Comparison of ENCODE assay signal across 9 cellular contexts in genomic region chr12:58176296-58176869, GRCh38.
DNase-seq lines count a peak whose midpoint lies in the region; ATAC-seq and TF ChIP-seq lines count a peak whose summit lies in the region.
"Had no signal": no experiment of that assay in that cellular context is flagged by ENCODE, and none has a peak within 500 bp of the region (broad histone marks: within the 10 kb centered on the region; RNA-seq: fewer than 3 reads in every experiment).

No MANE protein-coding gene starts in this region.

- no peaks in the 10 kb centered on the region for H3K9me3 ChIP-seq in HEK293 (ENCODE audit: control insufficient read depth, insufficient read depth, low read depth, low read length)
- no peaks in the 10 kb centered on the region for H3K9me3 ChIP-seq in testis
- no peaks in the 10 kb centered on the region for H3K9me3 ChIP-seq in CD8-positive, alpha-beta T cell (ENCODE audit: low read length)
- H3K9me3 ChIP-seq: thoracic aorta had no signal

- BruUV-seq in Calu3 (replicated peaks; lab: Mats Ljungman, UMichigan), result no TSS peak

- no peaks in the 10 kb centered on the region for H3K4me1 ChIP-seq in HEK293 (ENCODE audit: control insufficient read depth, insufficient read depth, low read length)
- H3K4me1 ChIP-seq in testis, result peaks cover 14% of the 10 kb centered on the region
- no peaks in the 10 kb centered on the region for H3K4me1 ChIP-seq in CD8-positive, alpha-beta T cell (ENCODE audit: insufficient read depth, low read length)

- intact Hi-C loops in Calu3 (cut with micrococcal nuclease; ENCODE audit: unreplicated experiment) (no loop called here), testis (cut with DNase I; ENCODE audit: low total_unique reads) (no loop called here)
- intact Hi-C loops in CD8-positive, alpha-beta T cell (cut with DNase I, micrococcal nuclease), result no loop called here

- H3K36me3 ChIP-seq in HEK293 (ENCODE audit: control insufficient read depth in 2 of 2, insufficient read depth in 1 of 2, low read length in 2 of 2) (no peaks in the 10 kb centered on the region), testis (ENCODE audit: low read depth, missing control alignments) (no peaks in the 10 kb centered on the region)
- no peaks in the 10 kb centered on the region for H3K36me3 ChIP-seq in CD8-positive, alpha-beta T cell (ENCODE audit: insufficient read depth, low read length)
- H3K36me3 ChIP-seq: thoracic aorta had no signal

- ATAC-seq in GM18511 (IDR thresholded peaks at IDR 0.05; ENCODE audit: unreplicated experiment), result no peak
- no peak for ATAC-seq in CD8-positive, alpha-beta T cell

- TF ChIP-seq POLR2A in testis (IDR thresholded peaks at IDR 0.05), result no peak

- WGBS in testis, 2 donors, result 49 to 81% methylated on average over 7 of the region's 7 CpGs

- H3K4me3 ChIP-seq in HEK293 (ENCODE audit: low read depth, low read length) (no peak overlapping the region), testis (no peak overlapping the region)
- no peak overlapping the region for H3K4me3 ChIP-seq in CD8-positive, alpha-beta T cell (ENCODE audit: low read depth, low read length)
- H3K4me3 ChIP-seq: thoracic aorta had no signal

- H3K4me3 Mint-ChIP-seq in Calu3 (ENCODE audit: low read depth, unreplicated experiment), result no peak overlapping the region
- no peak overlapping the region for H3K4me3 Mint-ChIP-seq in CD8-positive, alpha-beta T cell

- H3K27ac ChIP-seq in HEK293 (ENCODE audit: extremely low read depth, low read depth, low read length), result no peak overlapping the region
- no peak overlapping the region for H3K27ac ChIP-seq in testis
- H3K27ac ChIP-seq in CD8-positive, alpha-beta T cell (ENCODE audit: low read depth, low read length), result no peak overlapping the region
- H3K27ac ChIP-seq: thoracic aorta had no signal

- POLR2A ChIA-PET in HEK293 (lab: Yijun Ruan, JAX), result no interaction called here
- POLR2A ChIA-PET in CD8-positive, alpha-beta T cell (lab: Charles Lee), result no interaction called here

- no peaks in the 10 kb centered on the region for H3K27me3 ChIP-seq in testis
- peaks cover 9% of the 10 kb centered on the region for H3K27me3 ChIP-seq in CD8-positive, alpha-beta T cell (ENCODE audit: insufficient read depth, low read length)

- H3K27ac Mint-ChIP-seq in Calu3 (ENCODE audit: unreplicated experiment), result no peak overlapping the region
- no peak overlapping the region for H3K27ac Mint-ChIP-seq in CD8-positive, alpha-beta T cell

- peaks cover 8% of the 10 kb centered on the region for H3K4me1 Mint-ChIP-seq in Calu3 (ENCODE audit: low read depth, unreplicated experiment)
- H3K4me1 Mint-ChIP-seq in CD8-positive, alpha-beta T cell (ENCODE audit: low read depth), result no peaks in the 10 kb centered on the region

- TF ChIP-seq CTCF in Calu3 (IDR thresholded peaks at IDR 0.05; ENCODE audit: unreplicated experiment), result no peak
- 0 out of 2 replicates have a peak, but pooled peaks have one; percentile 7 for TF ChIP-seq CTCF in HEK293 (tag by site-specific recombination; IDR thresholded peaks at IDR 0.05)
- peak in 1 of 3 experiments; percentile 54 for TF ChIP-seq CTCF in testis (IDR thresholded peaks at IDR 0.05)
- TF ChIP-seq CTCF in CD8-positive, alpha-beta T cell (IDR thresholded peaks at IDR 0.05), result no peak

- peak; percentile 6 for DNase-seq in Calu3
- DNase-seq in RPMI8226, result peak; percentile 10
- peak; percentile 9 for DNase-seq in germinal center (ENCODE audit: low spot score)
- peak; percentile 80 for DNase-seq in testis
- DNase-seq in activated naive CD4-positive, alpha-beta T cell (lab: John Stamatoyannopoulos, UW), result no peak
- no peak for DNase-seq in CD8-positive, alpha-beta T cell

- H3K9me3 Mint-ChIP-seq in Calu3 (ENCODE audit: low read depth, unreplicated experiment), result no peaks in the 10 kb centered on the region
- H3K9me3 Mint-ChIP-seq in CD8-positive, alpha-beta T cell, result no peaks in the 10 kb centered on the region

- no peaks in the 10 kb centered on the region for H3K27me3 Mint-ChIP-seq in Calu3 (ENCODE audit: unreplicated experiment)
- peaks cover 28% of the 10 kb centered on the region for H3K27me3 Mint-ChIP-seq in CD8-positive, alpha-beta T cell (ENCODE audit: low read depth)

- CTCF ChIA-PET in Calu3 (lab: Charles Lee) (no interaction called here), HEK293 (lab: Yijun Ruan, JAX) (interaction anchor here (0.6 to 1.8 kb wide), 13 partner anchors 9 to 991 kb away, joined by 3 to 6 read pairs (median 4); no protein-coding TSS in a partner anchor)
- CTCF ChIA-PET in CD8-positive, alpha-beta T cell (lab: Charles Lee), result no interaction called here

- no peaks in the 10 kb centered on the region for H3K36me3 Mint-ChIP-seq in Calu3 (ENCODE audit: insufficient read depth, unreplicated experiment)
- no peaks in the 10 kb centered on the region for H3K36me3 Mint-ChIP-seq in CD8-positive, alpha-beta T cell

TF ChIP-seq in HEK293, 187 proteins besides CTCF, POLR2A, EP300 and RAD21 (continues in another document):
- TF ChIP-seq ZNF514 (tag by site-specific recombination; IDR thresholded peaks at IDR 0.05) (no peak), ZNF416 (tag by site-specific recombination; IDR thresholded peaks at IDR 0.05) (no peak), ZNF140 (tag by site-specific recombination; IDR thresholded peaks at IDR 0.05) (no peak), PRDM2 (tag by site-specific recombination; IDR thresholded peaks at IDR 0.05; ENCODE audit: borderline replicate concordance) (no peak), ZNF843 (tag by site-specific recombination; IDR thresholded peaks at IDR 0.05) (no peak), ZNF350 (tag by site-specific recombination; IDR thresholded peaks at IDR 0.05) (no peak), ZNF473 (tag by site-specific recombination; IDR thresholded peaks at IDR 0.05) (no peak), ZNF664 (tag by site-specific recombination; IDR thresholded peaks at IDR 0.05) (no peak), ZNF629 (tag by site-specific recombination; IDR thresholded peaks at IDR 0.05) (no peak), ZNF610 (tag by site-specific recombination; IDR thresholded peaks at IDR 0.05; ENCODE audit: borderline replicate concordance) (no peak)
- TF ChIP-seq, protein P1, sequence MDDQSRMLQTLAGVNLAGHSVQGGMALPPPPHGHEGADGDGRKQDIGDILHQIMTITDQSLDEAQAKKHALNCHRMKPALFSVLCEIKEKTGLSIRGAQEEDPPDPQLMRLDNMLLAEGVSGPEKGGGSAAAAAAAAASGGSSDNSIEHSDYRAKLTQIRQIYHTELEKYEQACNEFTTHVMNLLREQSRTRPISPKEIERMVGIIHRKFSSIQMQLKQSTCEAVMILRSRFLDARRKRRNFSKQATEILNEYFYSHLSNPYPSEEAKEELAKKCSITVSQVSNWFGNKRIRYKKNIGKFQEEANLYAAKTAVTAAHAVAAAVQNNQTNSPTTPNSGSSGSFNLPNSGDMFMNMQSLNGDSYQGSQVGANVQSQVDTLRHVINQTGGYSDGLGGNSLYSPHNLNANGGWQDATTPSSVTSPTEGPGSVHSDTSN (CRISPR knock-in tag; IDR thresholded peaks at IDR 0.05), result no peak

Comparison
In these comparisons a context has a peak if more than half of its experiments do, and no peak if none do; other contexts are left out.
1. DNase-seq: peak in Calu3 (single experiment), RPMI8226 (single experiment), germinal center (single experiment) and testis (single experiment); none in activated naive CD4-positive, alpha-beta T cell (0 of 4) and CD8-positive, alpha-beta T cell (0 of 7).